29 cellular contexts compared by ENCODE assay signal in the genomic region with DNA sequence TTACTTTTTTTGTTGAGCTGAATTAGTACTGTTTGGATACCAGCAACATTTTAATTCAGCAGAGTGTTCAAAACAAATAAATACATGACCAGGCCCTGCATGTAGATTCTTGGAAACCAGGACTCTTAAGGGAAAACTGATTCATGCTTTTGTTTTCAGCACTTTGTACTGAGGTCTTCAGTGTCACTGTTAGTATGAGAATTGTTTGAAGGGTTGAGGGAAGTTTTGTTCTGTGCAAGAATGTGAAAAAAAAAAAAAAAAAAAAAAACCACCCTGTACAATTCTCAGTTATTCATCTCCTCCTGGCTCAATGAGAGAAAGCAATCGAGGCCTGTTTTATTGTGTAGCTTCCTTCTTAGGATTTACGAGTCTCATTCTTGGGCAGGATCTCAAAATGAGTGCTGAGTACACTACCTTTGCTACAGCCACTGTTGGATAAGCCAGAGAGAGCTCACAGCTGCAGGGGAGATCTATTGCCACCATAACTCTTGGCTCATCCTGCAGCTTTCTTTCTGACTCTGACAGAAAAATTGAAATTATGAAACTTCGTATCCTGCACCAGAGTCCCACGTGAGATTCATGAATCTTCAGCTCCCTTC.
"Had no signal": no experiment of that assay in that cellular context is flagged by ENCODE, and none has a peak within 500 bp of the region (broad histone marks: within the 10 kb centered on the region; RNA-seq: fewer than 3 reads in every experiment).

No MANE protein-coding gene starts in this region.

- H3K27me3 ChIP-seq: ascending aorta, Peyer's patch, SJSA1 had no signal

- H3K27ac Mint-ChIP-seq: activated CD4-positive, alpha-beta T cell treated with anti-CD3 and anti-CD28 coated beads, Interleukin-2, amount 10 ng/mL, durations not matched to agents 24 days and 14 days; activated CD8-positive, alpha-beta memory T cell treated with anti-CD3 and anti-CD28 coated beads, Interleukin-2, amount 10 ng/mL, durations not matched to agents 7 days and 5 days; activated naive CD4-positive, alpha-beta T cell treated with anti-CD3 and anti-CD28 coated beads, Interleukin-2, amount 50 U/mL, for 24 hours; activated T-cell treated with anti-CD3 and anti-CD28 coated beads, Interleukin-2, amount 50 U/mL, for 24 hours; activated T-helper 1 cell treated with anti-CD3 and anti-CD28 coated beads, Interleukin-12 subunit alpha, Interleukin-12 subunit beta, Interleukin-2, Interleukin-4 antibody, amounts not matched to agents 30 ng/mL and 10 ng/mL and 1 ng/mL, durations not matched to agents 14 hours and 24 hours and 36 hours; T-helper 2 cell treated with Interferon-gamma antibody and Interleukin-4, amounts not matched to agents 5 μg/mL and 100 μg/mL, for 36 hours; WTC11 had no signal

- H3K27ac ChIP-seq: ascending aorta, Peyer's patch, RWPE1, SJSA1 had no signal

- H3K36me3 Mint-ChIP-seq: activated CD8-positive, alpha-beta memory T cell treated with anti-CD3 and anti-CD28 coated beads, Interleukin-2, amount 10 ng/mL, durations not matched to agents 7 days and 5 days; activated naive CD4-positive, alpha-beta T cell treated with anti-CD3 and anti-CD28 coated beads, Interleukin-2, amount 50 U/mL, for 24 hours; brain; IgD-negative memory B cell had no signal

- H3K4me3 Mint-ChIP-seq: activated CD4-positive, alpha-beta T cell treated with anti-CD3 and anti-CD28 coated beads, Interleukin-2, amount 10 ng/mL, durations not matched to agents 24 days and 14 days; activated CD8-positive, alpha-beta memory T cell treated with anti-CD3 and anti-CD28 coated beads, Interleukin-2, amount 10 ng/mL, durations not matched to agents 7 days and 5 days; activated naive CD4-positive, alpha-beta T cell treated with anti-CD3 and anti-CD28 coated beads, Interleukin-2, amount 50 U/mL, for 24 hours; activated T-cell treated with anti-CD3 and anti-CD28 coated beads, Interleukin-2, amount 50 U/mL, for 24 hours; activated T-helper 1 cell treated with anti-CD3 and anti-CD28 coated beads, Interleukin-12 subunit alpha, Interleukin-12 subunit beta, Interleukin-2, Interleukin-4 antibody, amounts not matched to agents 30 ng/mL and 10 ng/mL and 1 ng/mL, durations not matched to agents 14 hours and 24 hours and 36 hours; IgD-negative memory B cell; T-helper 2 cell treated with Interferon-gamma antibody and Interleukin-4, amounts not matched to agents 5 μg/mL and 100 μg/mL, for 36 hours; WTC11 had no signal

- H3K4me3 ChIP-seq: ascending aorta, Peyer's patch, SJSA1 had no signal

- H3K4me1 Mint-ChIP-seq: activated CD4-positive, alpha-beta T cell treated with anti-CD3 and anti-CD28 coated beads, Interleukin-2, amount 10 ng/mL, durations not matched to agents 24 days and 14 days; activated CD8-positive, alpha-beta memory T cell treated with anti-CD3 and anti-CD28 coated beads, Interleukin-2, amount 10 ng/mL, durations not matched to agents 7 days and 5 days; activated naive CD4-positive, alpha-beta T cell treated with anti-CD3 and anti-CD28 coated beads, Interleukin-2, amount 50 U/mL, for 24 hours; IgD-negative memory B cell; WTC11 had no signal

- DNase-seq: activated CD4-positive, alpha-beta T cell treated with anti-CD3 and anti-CD28 coated beads for 1 hour; activated CD4-positive, alpha-beta T cell treated with anti-CD3 and anti-CD28 coated beads, Interleukin-2, amount 10 ng/mL, durations not matched to agents 24 days and 14 days; activated CD4-positive, alpha-beta T cell treated with anti-CD3 and anti-CD28 coated beads, Interleukin-2, amount 50 U/mL, for 48 hours; activated CD8-positive, alpha-beta memory T cell treated with anti-CD3 and anti-CD28 coated beads, Interleukin-2, amount 10 ng/mL, durations not matched to agents 7 days and 5 days; activated effector memory CD4-positive, alpha-beta T cell treated with Interleukin-2 at 50 U/mL for 16 hours; activated naive CD4-positive, alpha-beta T cell; activated T-cell treated with anti-CD3 and anti-CD28 coated beads, Interleukin-2, amount 50 U/mL, for 24 hours; KG1; NCI-H1092; NCI-H1930; NCI-H2171 treated with DMSO at 0.1 percent for 48 hours; NCI-H345; NCI-H510A; NCI-H69; NK-92 treated with Interleukin-12 subunit alpha and Interleukin-12 subunit beta, amount 100 ng/mL, for 24 hours; OCI-M1; Peyer's patch; SHP77; SW 1271 had no signal

- H3K9me3 Mint-ChIP-seq: activated CD4-positive, alpha-beta T cell treated with anti-CD3 and anti-CD28 coated beads, Interleukin-2, amount 10 ng/mL, durations not matched to agents 24 days and 14 days; activated naive CD4-positive, alpha-beta T cell treated with anti-CD3 and anti-CD28 coated beads, Interleukin-2, amount 50 U/mL, for 24 hours; activated T-cell treated with anti-CD3 and anti-CD28 coated beads, Interleukin-2, amount 50 U/mL, for 24 hours; activated T-helper 1 cell treated with anti-CD3 and anti-CD28 coated beads, Interleukin-12 subunit alpha, Interleukin-12 subunit beta, Interleukin-2, Interleukin-4 antibody, amounts not matched to agents 30 ng/mL and 10 ng/mL and 1 ng/mL, durations not matched to agents 14 hours and 24 hours and 36 hours; IgD-negative memory B cell; T-helper 2 cell treated with Interferon-gamma antibody and Interleukin-4, amounts not matched to agents 5 μg/mL and 100 μg/mL, for 36 hours had no signal

- H3K27me3 Mint-ChIP-seq: activated CD4-positive, alpha-beta T cell treated with anti-CD3 and anti-CD28 coated beads, Interleukin-2, amount 10 ng/mL, durations not matched to agents 24 days and 14 days; activated CD8-positive, alpha-beta memory T cell treated with anti-CD3 and anti-CD28 coated beads, Interleukin-2, amount 10 ng/mL, durations not matched to agents 7 days and 5 days; activated naive CD4-positive, alpha-beta T cell treated with anti-CD3 and anti-CD28 coated beads, Interleukin-2, amount 50 U/mL, for 24 hours; activated T-cell treated with anti-CD3 and anti-CD28 coated beads, Interleukin-2, amount 50 U/mL, for 24 hours; IgD-negative memory B cell had no signal

- ATAC-seq: activated CD8-positive, alpha-beta memory T cell treated with anti-CD3 and anti-CD28 coated beads, Interleukin-2, amount 10 ng/mL, durations not matched to agents 7 days and 5 days; SK-N-SH treated with all-trans-retinoic acid at 6 μM for 48 hours; WTC11 had no signal

- H3K4me1 ChIP-seq: ascending aorta, Peyer's patch, SJSA1 had no signal

- H3K9me3 ChIP-seq: ascending aorta, Peyer's patch, SJSA1 had no signal

- H3K36me3 ChIP-seq: ascending aorta, Peyer's patch, SJSA1 had no signal
